In the genomic region with DNA sequence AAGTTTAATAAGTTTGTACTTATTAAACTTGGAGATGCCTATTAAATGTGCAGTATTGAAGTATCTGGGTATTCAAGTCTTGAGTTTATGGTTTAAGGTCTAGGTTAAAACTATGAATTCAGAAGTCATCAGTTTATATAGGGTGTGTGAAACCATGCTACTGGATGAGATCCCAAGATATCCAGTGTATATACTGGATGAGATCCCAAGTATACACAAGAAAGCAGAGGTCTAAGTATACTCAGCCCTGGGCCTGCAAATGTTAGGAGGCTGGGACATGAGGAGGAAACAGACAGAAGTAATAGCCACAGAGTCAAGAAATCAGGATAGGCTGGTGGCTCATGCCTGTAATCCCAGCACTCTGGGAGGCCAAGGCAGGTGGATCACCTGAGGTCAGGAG, we compare ENCODE assay signal across 24 cellular contexts.
"Had no signal": no experiment of that assay in that cellular context is flagged by ENCODE, and none has a peak within 500 bp of the region (broad histone marks: within the 10 kb centered on the region; RNA-seq: fewer than 3 reads in every experiment).

No MANE protein-coding gene starts in this region.

- H3K4me3 ChIP-seq: neural progenitor cell, ovary, psoas muscle, right lobe of liver, sigmoid colon, stomach, thoracic aorta, thyroid gland, tibial nerve, upper lobe of left lung, vagina had no signal

- DNase-seq: natural killer cell; occipital lobe; ovary; posterior cingulate gyrus; psoas muscle; right cardiac atrium; right lobe of liver; sigmoid colon; small intestine; stimulated activated CD4-positive, alpha-beta T cell treated with anti-CD3 and anti-CD28 coated beads, Interleukin-15, amount 100 ng/mL, for 24 hours; stimulated activated CD4-positive, alpha-beta T cell treated with anti-CD3 and anti-CD28 coated beads, Interleukin-2, amount 100 ng/mL, for 24 hours; stimulated activated CD4-positive, alpha-beta T cell treated with anti-CD3 and anti-CD28 coated beads, Interleukin-2, amount 100 ng/mL, for 48 hours; stimulated activated CD4-positive, alpha-beta T cell treated with anti-CD3 and anti-CD28 coated beads, Interleukin-4, amount 100 ng/mL, for 24 hours; stimulated activated naive B cell treated with anti-CD40 and anti-IgM and Interleukin-4, amounts not matched to agents 10 μg/mL and 1 μg/mL and 100 μg/mL, for 72 hours; stimulated activated naive CD4-positive, alpha-beta T cell treated with Interleukin-2 at 50 U/mL for 16 hours; stomach; thyroid gland; trophoblast cell; upper lobe of left lung had no signal

- ATAC-seq: natural killer cell; psoas muscle; right cardiac atrium; right lobe of liver; stimulated activated effector memory CD8-positive, alpha-beta T cell treated with anti-CD3 and anti-CD28 coated beads, Interleukin-12 subunit alpha, Interleukin-12 subunit beta, amount 100 ng/mL, for 72 hours; stimulated activated naive B cell treated with anti-CD40 and anti-IgM and Interleukin-4, amounts not matched to agents 10 μg/mL and 1 μg/mL and 100 μg/mL, for 72 hours had no signal
